9 cellular contexts compared by ENCODE assay signal in genomic region chr3:192772495-192772894, GRCh38. TPM values are rescaled to one million over a fixed set of nuclear protein-coding genes. Genes with fewer than 3 reads are reported as not detected.
A peak's percentile ranks its signal among the peaks of the same experiment; 100 is the strongest.
DNase-seq lines count a peak whose midpoint lies in the region; ATAC-seq and TF ChIP-seq lines count a peak whose summit lies in the region.
"Had no signal": no experiment of that assay in that cellular context is flagged by ENCODE, and none has a peak within 500 bp of the region (broad histone marks: within the 10 kb centered on the region; RNA-seq: fewer than 3 reads in every experiment).

No MANE protein-coding gene starts in this region.

- H3K27me3 ChIP-seq in GM23338 (ENCODE audit: insufficient read depth): no peaks in the 10 kb centered on the region

- no peak overlapping the region for H3K4me3 ChIP-seq in GM23338
- no peak overlapping the region for H3K4me3 ChIP-seq in epithelial cell of esophagus (ENCODE audit: low read length)

- H3K4me2 ChIP-seq in GM23338: no peak overlapping the region

- no peaks in the 10 kb centered on the region for H3F3A ChIP-seq in GM23338 (replicated peaks; ENCODE audit: low read depth)

- H3K27ac ChIP-seq in GM23338 (ENCODE audit: low read depth): no peak overlapping the region

- H4K20me1 ChIP-seq in GM23338 (replicated peaks; ENCODE audit: insufficient read depth): no peaks in the 10 kb centered on the region

- no peaks in the 10 kb centered on the region for H3K79me2 ChIP-seq in GM23338 (replicated peaks; ENCODE audit: insufficient read depth)

- H3K4me1 ChIP-seq in GM23338 (ENCODE audit: insufficient read depth): no peaks in the 10 kb centered on the region

- ATAC-seq in GM23338: peak; percentile 96
- no peak for ATAC-seq in stimulated activated naive B cell treated with anti-CD40 and anti-IgM and Interleukin-4, amounts not matched to agents 10 μg/mL and 1 μg/mL and 100 μg/mL, for 72 hours (replicated peaks)

- no peak overlapping the region for H3K27ac Mint-ChIP-seq in GM23338
- H3K27ac Mint-ChIP-seq in stimulated activated naive B cell treated with anti-CD40 and anti-IgM and Interleukin-4, amounts not matched to agents 10 μg/mL and 1 μg/mL and 100 μg/mL, for 72 hours: no peak overlapping the region

- intact Hi-C loops in posterior cingulate gyrus (cut with DNase I): no loop called here

- no peaks in the 10 kb centered on the region for H3K9me2 ChIP-seq in GM23338 (ENCODE audit: insufficient read depth)

- peaks cover 32% of the 10 kb centered on the region for H3K9me3 Mint-ChIP-seq in GM23338
- peaks cover 10 to 17% of the 10 kb centered on the region in 2 donors for H3K9me3 Mint-ChIP-seq in stimulated activated naive B cell treated with anti-CD40 and anti-IgM and Interleukin-4, amounts not matched to agents 10 μg/mL and 1 μg/mL and 100 μg/mL, for 72 hours

- peak; percentile 18 for DNase-seq in AG08396 (ENCODE audit: low spot score)
- DNase-seq in GM23338 (ENCODE audit: low spot score): peak; percentile 77
- peak; percentile 22 for DNase-seq in NCI-H524 treated with DMSO at 0.1 percent for 48 hours (lab: John Stamatoyannopoulos, UW)
- DNase-seq in epithelial cell of esophagus (ENCODE audit: low read depth): peak; percentile 52
- DNase-seq in posterior cingulate gyrus: peak in 7 of 10 donors; percentile 26 to 93 (median 51)
- no peak for DNase-seq in stimulated activated naive B cell treated with anti-CD40 and anti-IgM and Interleukin-4, amounts not matched to agents 10 μg/mL and 1 μg/mL and 100 μg/mL, for 72 hours
- DNase-seq in activated CD8-positive, alpha-beta memory T cell treated with anti-CD3 and anti-CD28 coated beads for 24 hours: no peak
- no peak for DNase-seq in erythroblast (lab: John Stamatoyannopoulos, UW)

- no peak overlapping the region for H3K4me3 Mint-ChIP-seq in GM23338
- H3K4me3 Mint-ChIP-seq in stimulated activated naive B cell treated with anti-CD40 and anti-IgM and Interleukin-4, amounts not matched to agents 10 μg/mL and 1 μg/mL and 100 μg/mL, for 72 hours: no peak overlapping the region
- H3K4me3 Mint-ChIP-seq: central memory CD8-positive, alpha-beta T cell had no signal

- peaks cover 4% of the 10 kb centered on the region for H3K27me3 Mint-ChIP-seq in GM23338 (ENCODE audit: insufficient read depth, low read depth, poor library complexity)
- peaks cover 0 to 3% of the 10 kb centered on the region in 2 donors for H3K27me3 Mint-ChIP-seq in stimulated activated naive B cell treated with anti-CD40 and anti-IgM and Interleukin-4, amounts not matched to agents 10 μg/mL and 1 μg/mL and 100 μg/mL, for 72 hours
- H3K27me3 Mint-ChIP-seq: central memory CD8-positive, alpha-beta T cell had no signal

- TF ChIP-seq CTCF in GM23338 (conservative IDR thresholded peaks at IDR 0.05; ENCODE audit: low read depth in 2 of 2) (peak; percentile 84 to 98), epithelial cell of esophagus (IDR thresholded peaks at IDR 0.05; ENCODE audit: insufficient read depth, low read depth, low read length, missing control alignments) (peak; percentile 56)

- no peaks in the 10 kb centered on the region for H3K4me1 Mint-ChIP-seq in GM23338
- no peaks in the 10 kb centered on the region for H3K4me1 Mint-ChIP-seq in stimulated activated naive B cell treated with anti-CD40 and anti-IgM and Interleukin-4, amounts not matched to agents 10 μg/mL and 1 μg/mL and 100 μg/mL, for 72 hours
- H3K4me1 Mint-ChIP-seq: central memory CD8-positive, alpha-beta T cell had no signal

- no peak overlapping the region for H2AFZ ChIP-seq in GM23338

- H3K36me3 Mint-ChIP-seq in GM23338 (ENCODE audit: low read depth): peaks cover 24% of the 10 kb centered on the region
- H3K36me3 Mint-ChIP-seq in stimulated activated naive B cell treated with anti-CD40 and anti-IgM and Interleukin-4, amounts not matched to agents 10 μg/mL and 1 μg/mL and 100 μg/mL, for 72 hours: peaks cover 3 to 6% of the 10 kb centered on the region in 2 donors

- TF ChIP-seq POLR2A in erythroblast (IDR thresholded peaks at IDR 0.05; ENCODE audit: low read length): no peak

- peaks cover 13% of the 10 kb centered on the region for H3K36me3 ChIP-seq in GM23338 (ENCODE audit: insufficient read depth)

TF ChIP-seq in GM23338, 12 proteins besides CTCF, POLR2A, EP300 and RAD21:
- TF ChIP-seq ZNF331 (CRISPR knock-in tag; IDR thresholded peaks at IDR 0.05; ENCODE audit: low read depth): no peak
- no peak for TF ChIP-seq ETS1 (IDR thresholded peaks at IDR 0.05)
- TF ChIP-seq NANOG (IDR thresholded peaks at IDR 0.05; ENCODE audit: borderline replicate concordance): no peak
- no peak for TF ChIP-seq JUNB (IDR thresholded peaks at IDR 0.05; ENCODE audit: unreplicated experiment)
- no peak for TF ChIP-seq ZNF114 (CRISPR knock-in tag; IDR thresholded peaks at IDR 0.05)
- TF ChIP-seq EZH2phosphoT487 (IDR thresholded peaks at IDR 0.05; ENCODE audit: unreplicated experiment): no peak
- TF ChIP-seq, protein P1, sequence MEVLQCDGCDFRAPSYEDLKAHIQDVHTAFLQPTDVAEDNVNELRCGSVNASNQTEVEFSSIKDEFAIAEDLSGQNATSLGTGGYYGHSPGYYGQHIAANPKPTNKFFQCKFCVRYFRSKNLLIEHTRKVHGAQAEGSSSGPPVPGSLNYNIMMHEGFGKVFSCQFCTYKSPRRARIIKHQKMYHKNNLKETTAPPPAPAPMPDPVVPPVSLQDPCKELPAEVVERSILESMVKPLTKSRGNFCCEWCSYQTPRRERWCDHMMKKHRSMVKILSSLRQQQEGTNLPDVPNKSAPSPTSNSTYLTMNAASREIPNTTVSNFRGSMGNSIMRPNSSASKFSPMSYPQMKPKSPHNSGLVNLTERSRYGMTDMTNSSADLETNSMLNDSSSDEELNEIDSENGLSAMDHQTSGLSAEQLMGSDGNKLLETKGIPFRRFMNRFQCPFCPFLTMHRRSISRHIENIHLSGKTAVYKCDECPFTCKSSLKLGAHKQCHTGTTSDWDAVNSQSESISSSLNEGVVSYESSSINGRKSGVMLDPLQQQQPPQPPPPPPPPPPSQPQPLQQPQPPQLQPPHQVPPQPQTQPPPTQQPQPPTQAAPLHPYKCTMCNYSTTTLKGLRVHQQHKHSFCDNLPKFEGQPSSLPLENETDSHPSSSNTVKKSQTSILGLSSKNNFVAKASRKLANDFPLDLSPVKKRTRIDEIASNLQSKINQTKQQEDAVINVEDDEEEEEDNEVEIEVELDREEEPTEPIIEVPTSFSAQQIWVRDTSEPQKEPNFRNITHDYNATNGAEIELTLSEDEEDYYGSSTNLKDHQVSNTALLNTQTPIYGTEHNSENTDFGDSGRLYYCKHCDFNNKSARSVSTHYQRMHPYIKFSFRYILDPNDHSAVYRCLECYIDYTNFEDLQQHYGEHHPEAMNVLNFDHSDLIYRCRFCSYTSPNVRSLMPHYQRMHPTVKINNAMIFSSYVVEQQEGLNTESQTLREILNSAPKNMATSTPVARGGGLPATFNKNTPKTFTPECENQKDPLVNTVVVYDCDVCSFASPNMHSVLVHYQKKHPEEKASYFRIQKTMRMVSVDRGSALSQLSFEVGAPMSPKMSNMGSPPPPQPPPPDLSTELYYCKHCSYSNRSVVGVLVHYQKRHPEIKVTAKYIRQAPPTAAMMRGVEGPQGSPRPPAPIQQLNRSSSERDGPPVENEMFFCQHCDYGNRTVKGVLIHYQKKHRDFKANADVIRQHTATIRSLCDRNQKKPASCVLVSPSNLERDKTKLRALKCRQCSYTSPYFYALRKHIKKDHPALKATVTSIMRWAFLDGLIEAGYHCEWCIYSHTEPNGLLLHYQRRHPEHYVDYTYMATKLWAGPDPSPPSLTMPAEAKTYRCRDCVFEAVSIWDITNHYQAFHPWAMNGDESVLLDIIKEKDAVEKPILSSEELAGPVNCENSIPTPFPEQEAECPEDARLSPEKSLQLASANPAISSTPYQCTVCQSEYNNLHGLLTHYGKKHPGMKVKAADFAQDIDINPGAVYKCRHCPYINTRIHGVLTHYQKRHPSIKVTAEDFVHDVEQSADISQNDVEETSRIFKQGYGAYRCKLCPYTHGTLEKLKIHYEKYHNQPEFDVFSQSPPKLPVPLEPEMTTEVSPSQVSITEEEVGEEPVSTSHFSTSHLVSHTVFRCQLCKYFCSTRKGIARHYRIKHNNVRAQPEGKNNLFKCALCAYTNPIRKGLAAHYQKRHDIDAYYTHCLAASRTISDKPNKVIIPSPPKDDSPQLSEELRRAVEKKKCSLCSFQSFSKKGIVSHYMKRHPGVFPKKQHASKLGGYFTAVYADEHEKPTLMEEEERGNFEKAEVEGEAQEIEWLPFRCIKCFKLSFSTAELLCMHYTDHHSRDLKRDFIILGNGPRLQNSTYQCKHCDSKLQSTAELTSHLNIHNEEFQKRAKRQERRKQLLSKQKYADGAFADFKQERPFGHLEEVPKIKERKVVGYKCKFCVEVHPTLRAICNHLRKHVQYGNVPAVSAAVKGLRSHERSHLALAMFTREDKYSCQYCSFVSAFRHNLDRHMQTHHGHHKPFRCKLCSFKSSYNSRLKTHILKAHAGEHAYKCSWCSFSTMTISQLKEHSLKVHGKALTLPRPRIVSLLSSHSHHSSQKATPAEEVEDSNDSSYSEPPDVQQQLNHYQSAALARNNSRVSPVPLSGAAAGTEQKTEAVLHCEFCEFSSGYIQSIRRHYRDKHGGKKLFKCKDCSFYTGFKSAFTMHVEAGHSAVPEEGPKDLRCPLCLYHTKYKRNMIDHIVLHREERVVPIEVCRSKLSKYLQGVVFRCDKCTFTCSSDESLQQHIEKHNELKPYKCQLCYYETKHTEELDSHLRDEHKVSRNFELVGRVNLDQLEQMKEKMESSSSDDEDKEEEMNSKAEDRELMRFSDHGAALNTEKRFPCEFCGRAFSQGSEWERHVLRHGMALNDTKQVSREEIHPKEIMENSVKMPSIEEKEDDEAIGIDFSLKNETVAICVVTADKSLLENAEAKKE (CRISPR knock-in tag; IDR thresholded peaks at IDR 0.05): peak; percentile 52; the same call in 1 of the 2 replicates
- TF ChIP-seq STAT1 (IDR thresholded peaks at IDR 0.05; ENCODE audit: unreplicated experiment): no peak

RNA-seq across cellular contexts. Expression of gene FGF12, which starts 45.2 kb away (rescaled TPM):
- total RNA-seq in GM23338 (2014; rRNA removed; shearing (Covaris generic)): 6.0 and 7.6 TPM in 2 replicates
- polyA plus RNA-seq in GM23338 (2016; fragmentation: Nextera tagmentation; extraction: Ambion mirVana): 13.8 and 14.3 TPM in 2 replicates

Comparison
In these comparisons a context has a peak if more than half of its experiments do, and no peak if none do; other contexts are left out.
1. DNase-seq: peak in AG08396 (single experiment), GM23338 (single experiment), NCI-H524 treated with DMSO at 0.1 percent for 48 hours (single experiment), epithelial cell of esophagus (single experiment) and posterior cingulate gyrus (7 of 10); none in stimulated activated naive B cell treated with anti-CD40 and anti-IgM and Interleukin-4, amounts not matched to agents 10 μg/mL and 1 μg/mL and 100 μg/mL, for 72 hours (single experiment), activated CD8-positive, alpha-beta memory T cell treated with anti-CD3 and anti-CD28 coated beads for 24 hours (single experiment) and erythroblast (0 of 2).